Comparison of ENCODE assay signal across 9 cellular contexts in the genomic region with DNA sequence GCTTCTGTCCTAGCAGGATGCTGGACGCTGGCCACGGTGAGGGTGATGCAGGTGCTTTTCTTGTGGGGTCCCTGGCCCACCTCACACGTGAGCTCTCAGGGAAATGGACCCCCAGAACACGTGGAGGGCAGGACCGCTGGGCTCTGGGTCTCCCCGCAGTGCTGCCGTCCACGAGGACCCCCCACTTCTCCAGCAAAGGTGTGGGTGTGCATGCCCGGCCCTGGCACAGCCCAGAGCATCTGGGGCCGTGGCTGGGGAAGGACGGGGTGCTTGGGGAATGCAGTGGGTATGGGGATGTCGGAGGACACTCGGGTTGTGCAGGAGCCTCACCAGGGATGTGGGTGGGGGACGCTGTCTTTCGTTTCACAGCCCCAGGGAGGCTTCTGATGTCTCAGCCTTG. TPM values are rescaled to one million over a fixed set of nuclear protein-coding genes. Genes with fewer than 3 reads are reported as not detected.
"Had no signal": no experiment of that assay in that cellular context is flagged by ENCODE, and none has a peak within 500 bp of the region (broad histone marks: within the 10 kb centered on the region; RNA-seq: fewer than 3 reads in every experiment).

No MANE protein-coding gene starts in this region.

RNA-seq across cellular contexts. Expression of gene TP53TG3D, which starts 34.7 kb away (rescaled TPM):
- total RNA-seq: activated CD4-positive, alpha-beta memory T cell treated with anti-CD3 and anti-CD28 coated beads, Interleukin-2, amount 10 ng/mL, durations not matched to agents 7 days and 5 days; activated naive CD4-positive, alpha-beta T cell treated with anti-CD3 and anti-CD28 coated beads for 36 hours; activated T-helper 17 cell treated with anti-CD3 and anti-CD28 coated beads, Interleukin-2, amount 50 U/mL, for 72 hours; aorta; body of pancreas; colonic mucosa; endothelial cell of umbilical vein; T-helper 2 cell treated with Interferon-gamma antibody and Interleukin-4, amounts not matched to agents 100 ng/mL and 5 ng/mL, for 36 hours; WTC11 had no signal
- polyA plus RNA-seq: endothelial cell of umbilical vein had no signal
